ENCODE assay signal across 25 cellular contexts in genomic region chr7:22669692-22670421, GRCh38. TPM values are rescaled to one million over a fixed set of nuclear protein-coding genes. Genes with fewer than 3 reads are reported as not detected.
DNase-seq lines count a peak whose midpoint lies in the region; ATAC-seq, FAIRE-seq and TF ChIP-seq lines count a peak whose summit lies in the region.
"Had no signal": no experiment of that assay in that cellular context is flagged by ENCODE, and none has a peak within 500 bp of the region (broad histone marks: within the 10 kb centered on the region; RNA-seq: fewer than 3 reads in every experiment).

No MANE protein-coding gene starts in this region.

- POLR2A ChIA-PET in H1 (lab: Charles Lee; ENCODE audit: partially characterized antibody): interaction anchor here (0.7 to 2.1 kb wide), 5 partner anchors 9 to 109 kb away, joined by 3 to 7 read pairs (median 3); no protein-coding TSS in a partner anchor

- peaks cover 2% of the 10 kb centered on the region; the same call in 1 of the 2 replicates for H3K23me2 ChIP-seq in H1 (ENCODE audit: low read depth, low read length)

- no peak for DNase-seq in H1 (ENCODE audit: low read depth in 1 of 2, low spot score in 2 of 2)
- no peak for DNase-seq in osteoblast (ENCODE audit: insufficient read length, low spot score, missing footprints)
- no peak for DNase-seq in NCI-H345 (lab: John Stamatoyannopoulos, UW)
- no peak for DNase-seq in activated T-cell treated with anti-CD3 and anti-CD28 coated beads, Interleukin-2, amount 50 U/mL, for 72 hours
- no peak for DNase-seq in central memory CD4-positive, alpha-beta T cell
- DNase-seq: Calu3; CD8-positive, alpha-beta memory T cell; DMS153; HFFc6; NCI-H1105; NCI-H146; NCI-H2029; NCI-H2171; NCI-H524 treated with DMSO at 0.1 percent for 48 hours; NCI-H82; Peyer's patch; SJCRH30 had no signal

- H3K23ac ChIP-seq in H1 (ENCODE audit: insufficient read length): no peak overlapping the region

- TF ChIP-seq POLR2A in H1 (IDR thresholded peaks at IDR 0.05; ENCODE audit: control extremely low read depth in 1 of 2, low read depth in 2 of 2, low read length in 2 of 2): no peak

- no peak overlapping the region for H3K4me3 Mint-ChIP-seq in activated T-cell treated with anti-CD3 and anti-CD28 coated beads, Interleukin-2, amount 50 U/mL, for 72 hours
- H3K4me3 Mint-ChIP-seq: CD8-positive, alpha-beta memory T cell; HFFc6 had no signal

- no peaks in the 10 kb centered on the region for H3K27me3 ChIP-seq in HUES6 (ENCODE audit: control insufficient read depth, insufficient read depth, low read length)
- H3K27me3 ChIP-seq in H1 (replicated peaks in 1 of 4; ENCODE audit: control insufficient read depth in 3 of 4, extremely low read depth in 1 of 4, insufficient read depth in 3 of 4, low read length in 3 of 4): no peaks in the 10 kb centered on the region
- no peaks in the 10 kb centered on the region for H3K27me3 ChIP-seq in osteoblast (ENCODE audit: insufficient read depth, low read length)
- H3K27me3 ChIP-seq: Peyer's patch had no signal

- H3K4me2 ChIP-seq in H1 (ENCODE audit: insufficient read depth in 1 of 2, low read depth in 2 of 2, low read length in 2 of 2): peak overlapping the region in 1 of 2 experiments; percentile 57; a peak in 1 of 4 replicates
- H3K4me2 ChIP-seq in osteoblast (ENCODE audit: insufficient read depth, low read length): no peak overlapping the region
- H3K4me2 ChIP-seq: KMS-11 had no signal

- no peak overlapping the region for H3K4ac ChIP-seq in H1 (replicated peaks; ENCODE audit: insufficient read length, low read depth, low read length)

- no peak overlapping the region for H3K27ac Mint-ChIP-seq in activated T-cell treated with anti-CD3 and anti-CD28 coated beads, Interleukin-2, amount 50 U/mL, for 72 hours
- H3K27ac Mint-ChIP-seq: CD8-positive, alpha-beta memory T cell; HFFc6 had no signal

- H3K14ac ChIP-seq in H1 (ENCODE audit: insufficient read length): no peak overlapping the region

- H3K4me3 ChIP-seq in HUES6 (ENCODE audit: low read depth, low read length) (no peak overlapping the region), H1 (ENCODE audit: extremely low read depth in 1 of 4, insufficient read depth in 2 of 4, low read depth in 3 of 4, low read length in 4 of 4) (no peak overlapping the region), osteoblast (ENCODE audit: insufficient read depth, low read length) (no peak overlapping the region)
- H3K4me3 ChIP-seq: Peyer's patch, SJCRH30 had no signal

- no peak for TF ChIP-seq RAD21 in H1 (IDR thresholded peaks at IDR 0.05 in 1 of 2, conservative IDR thresholded peaks at IDR 0.05 in 1 of 2; ENCODE audit: low read depth in 2 of 2, low read length in 2 of 2)

- no peak overlapping the region for H2BK5ac ChIP-seq in H1 (ENCODE audit: low read depth, low read length)

- H4K5ac ChIP-seq in H1 (ENCODE audit: insufficient read length, low read depth, low read length): no peak overlapping the region

- TF ChIP-seq EP300 in H1 (IDR thresholded peaks at IDR 0.05; ENCODE audit: borderline replicate concordance in 1 of 2, low read depth in 2 of 2, low read length in 2 of 2): no peak

- H2BK15ac ChIP-seq in H1 (ENCODE audit: low read length): no peak overlapping the region

- H4K20me1 ChIP-seq in H1 (replicated peaks in 1 of 2; ENCODE audit: control insufficient read depth in 1 of 2, insufficient read depth in 2 of 2, low read length in 2 of 2) (no peaks in the 10 kb centered on the region), osteoblast (ENCODE audit: insufficient read depth, low read length) (no peaks in the 10 kb centered on the region)

- peak; percentile 87 for FAIRE-seq in G401.6 (lab: Jason Lieb, UNC)
- FAIRE-seq in H1 (lab: Jason Lieb, UNC): peak; percentile 75
- FAIRE-seq: GM12892, GM18507 had no signal

- H3K27ac ChIP-seq in HUES6 (ENCODE audit: low read depth, low read length) (peak overlapping the region; percentile 94), H1 (ENCODE audit: low read depth, low read length) (no peak overlapping the region), osteoblast (ENCODE audit: low read depth, low read length) (peak overlapping the region; percentile 4)
- H3K27ac ChIP-seq: C4-2B, KMS-11, Peyer's patch, SJCRH30 had no signal

- no peaks in the 10 kb centered on the region for H3K9me3 Mint-ChIP-seq in activated T-cell treated with anti-CD3 and anti-CD28 coated beads, Interleukin-2, amount 50 U/mL, for 72 hours
- H3K9me3 Mint-ChIP-seq: HFFc6 had no signal

- H3K4me1 Mint-ChIP-seq in activated T-cell treated with anti-CD3 and anti-CD28 coated beads, Interleukin-2, amount 50 U/mL, for 72 hours (ENCODE audit: low read depth): peaks cover 64% of the 10 kb centered on the region

- H3K79me2 ChIP-seq in H1 (ENCODE audit: control insufficient read depth in 1 of 2, insufficient read depth in 2 of 2, low read length in 2 of 2) (no peaks in the 10 kb centered on the region; a peak in 1 of 4 replicates), osteoblast (ENCODE audit: insufficient read depth, low read length) (no peaks in the 10 kb centered on the region)

- H3K9ac ChIP-seq in HUES6 (ENCODE audit: low read length) (peak overlapping the region; percentile 19), H1 (replicated peaks in 1 of 4; ENCODE audit: extremely low read depth in 1 of 4, low read depth in 3 of 4, low read length in 3 of 4) (no peak overlapping the region)
- H3K9ac ChIP-seq: KMS-11 had no signal

- 54% methylated on average over 5 of the region's 5 CpGs; no CpG with 5 or more reads in 1 of the 2 experiments for WGBS in H1 (ENCODE audit: extremely low coverage in 1 of 2, insufficient coverage in 1 of 2, insufficient read length in 1 of 2, insufficient replicate concordance in 2 of 2, low coverage in 1 of 2, low lambda C conversion rate in 2 of 2, missing lambda C conversion rate in 1 of 2), 2 experiments

- H2BK12ac ChIP-seq in H1 (ENCODE audit: low read depth, low read length): no peak overlapping the region

- no peak for TF ChIP-seq CTCF in H1 (IDR thresholded peaks at IDR 0.05; ENCODE audit: control extremely low read depth in 1 of 3, insufficient read depth in 1 of 3, low read depth in 1 of 3, low read length in 3 of 3)
- no peak for TF ChIP-seq CTCF in osteoblast (IDR thresholded peaks at IDR 0.05; ENCODE audit: extremely low read depth, low read depth, low read length)

- H3K27me3 Mint-ChIP-seq in activated T-cell treated with anti-CD3 and anti-CD28 coated beads, Interleukin-2, amount 50 U/mL, for 72 hours (ENCODE audit: low read depth): peaks cover 45% of the 10 kb centered on the region

- H3K36me3 Mint-ChIP-seq in activated T-cell treated with anti-CD3 and anti-CD28 coated beads, Interleukin-2, amount 50 U/mL, for 72 hours (ENCODE audit: insufficient read depth in 2 of 2): peaks cover 4 to 7% of the 10 kb centered on the region in 2 donors

- H3K18ac ChIP-seq in H1 (ENCODE audit: extremely low read depth, low read length): no peak overlapping the region

- ATAC-seq in activated T-cell treated with anti-CD3 and anti-CD28 coated beads, Interleukin-2, amount 50 U/mL, for 72 hours (replicated peaks in 1 of 2): no peak

- H3K56ac ChIP-seq in H1 (replicated peaks; ENCODE audit: insufficient read length, low read depth, low read length): no peak overlapping the region

- H3K36me3 ChIP-seq in HUES6 (ENCODE audit: control insufficient read depth, insufficient read depth, low read length) (no peaks in the 10 kb centered on the region; the same call in 1 of the 2 replicates), H1 (ENCODE audit: control insufficient read depth in 2 of 4, insufficient read depth in 4 of 4, low read length in 3 of 4) (no peaks in the 10 kb centered on the region), osteoblast (ENCODE audit: insufficient read depth, low read length) (no peaks in the 10 kb centered on the region)
- H3K36me3 ChIP-seq: Peyer's patch, SJCRH30 had no signal

- no peak overlapping the region for H2AK5ac ChIP-seq in H1 (ENCODE audit: low read depth, low read length)

- no peaks in the 10 kb centered on the region for H3K79me1 ChIP-seq in H1 (ENCODE audit: low read depth, low read length)

- no peak overlapping the region for H2BK20ac ChIP-seq in H1 (ENCODE audit: low read length)

- no peak overlapping the region for H4K91ac ChIP-seq in H1 (replicated peaks; ENCODE audit: insufficient read length, low read length)

- H3K4me1 ChIP-seq in HUES6 (ENCODE audit: control insufficient read depth, insufficient read depth, low read length): peaks cover 71% of the 10 kb centered on the region
- H3K4me1 ChIP-seq in H1 (replicated peaks in 1 of 4; ENCODE audit: control insufficient read depth in 3 of 4, insufficient read depth in 4 of 4, low read length in 3 of 4): peaks cover 5 to 20% (median 14%) of the 10 kb centered on the region in 4 experiments
- peaks cover 50% of the 10 kb centered on the region for H3K4me1 ChIP-seq in osteoblast (ENCODE audit: insufficient read depth, low read length)
- H3K4me1 ChIP-seq: Peyer's patch, SJCRH30 had no signal

- H4K8ac ChIP-seq in H1 (ENCODE audit: extremely low read depth, insufficient read depth, low read length): no peak overlapping the region

- H3K9me3 ChIP-seq in HUES6 (ENCODE audit: control insufficient read depth, insufficient read depth, low read depth, low read length): no peaks in the 10 kb centered on the region
- H3K9me3 ChIP-seq in H1 (ENCODE audit: insufficient read depth in 2 of 2, low read depth in 1 of 2, low read length in 1 of 2): no peaks in the 10 kb centered on the region; a peak in 1 of 4 replicates
- no peaks in the 10 kb centered on the region for H3K9me3 ChIP-seq in osteoblast (ENCODE audit: low read depth, low read length)
- H3K9me3 ChIP-seq: Peyer's patch, SJCRH30 had no signal

- no peak overlapping the region for H2AFZ ChIP-seq in H1 (ENCODE audit: low read length)
- H2AFZ ChIP-seq in osteoblast (ENCODE audit: low read length): no peak overlapping the region

- CTCF ChIA-PET in H1 (lab: Charles Lee; ENCODE audit: partially characterized antibody): interaction anchor here (0.6 to 3.6 kb wide), 10 partner anchors 8 to 109 kb away, joined by 3 to 28 read pairs (median 4); partner anchors contain the start of gene IL6

- no peak overlapping the region for H2BK120ac ChIP-seq in H1 (replicated peaks; ENCODE audit: low read depth, low read length)

RNA-seq across cellular contexts. Expression of gene IL6, which starts 57.1 kb away (rescaled TPM):
- 0.41 and 0.73 TPM in 2 replicates for total RNA-seq in H1 (2021; fragmentation: NEBNext Ultra II Directional; extraction: Animal tissue kit (Norgen Biotek cat#: 25700))
- polyA plus RNA-seq in H1 (2011; rRNA removed): 0.12 and 0.27 TPM in 2 replicates
- 0.14 TPM for polyA plus RNA-seq in H1 (2011; cell fraction: cytosol; rRNA removed)
- polyA plus RNA-seq in H1 (2011; cell fraction: nucleus; rRNA removed): 1.0 TPM
- 0.27 to 0.76 TPM (median 0.29 TPM) in 3 of 4 replicates, not detected in the other for polyA plus RNA-seq in H1 (2012, experiment 1 of 2)
- polyA plus RNA-seq in H1 (2012, experiment 2 of 2): 0.22 TPM
- polyA plus RNA-seq in H1 (2013, experiment 1 of 2): 0.85 TPM
- 0.87 TPM for polyA plus RNA-seq in H1 (2013, experiment 2 of 2)
- polyA minus RNA-seq in H1 (2011; rRNA and poly(A)+ RNA removed): 0.35 TPM in 1 of 2 replicates, not detected in the other
- not detected for polyA minus RNA-seq in H1 (2011; cell fraction: cytosol; rRNA and poly(A)+ RNA removed)
- not detected for polyA minus RNA-seq in H1 (2011; cell fraction: nucleus; rRNA and poly(A)+ RNA removed)
- 37.4 and 52.8 TPM in 2 replicates for total RNA-seq in osteoblast
- 1 to 10 TPM in 1 of 2 donors, under 1 TPM in 1; 0.46 to 2.4 TPM for total RNA-seq in activated T-cell treated with anti-CD3 and anti-CD28 coated beads, Interleukin-2, amount 50 U/mL, for 72 hours
- total RNA-seq: A172, G401, SJCRH30 had no signal
- polyA plus RNA-seq: CD8-positive, alpha-beta memory T cell had no signal

Comparison
In these comparisons a context has a peak if more than half of its experiments do, and no peak if none do; other contexts are left out.
1. RNA of gene IL6, which starts 57.1 kb away (total RNA-seq): 37.4 to 52.8 TPM in osteoblast; 0.46 to 2.4 TPM in activated T-cell treated with anti-CD3 and anti-CD28 coated beads, Interleukin-2, amount 50 U/mL, for 72 hours and 0.41 to 0.73 TPM in H1; every median in the first group is over 10 times any median in the second.